ENCODE assay signal across 19 cellular contexts in the genomic region with DNA sequence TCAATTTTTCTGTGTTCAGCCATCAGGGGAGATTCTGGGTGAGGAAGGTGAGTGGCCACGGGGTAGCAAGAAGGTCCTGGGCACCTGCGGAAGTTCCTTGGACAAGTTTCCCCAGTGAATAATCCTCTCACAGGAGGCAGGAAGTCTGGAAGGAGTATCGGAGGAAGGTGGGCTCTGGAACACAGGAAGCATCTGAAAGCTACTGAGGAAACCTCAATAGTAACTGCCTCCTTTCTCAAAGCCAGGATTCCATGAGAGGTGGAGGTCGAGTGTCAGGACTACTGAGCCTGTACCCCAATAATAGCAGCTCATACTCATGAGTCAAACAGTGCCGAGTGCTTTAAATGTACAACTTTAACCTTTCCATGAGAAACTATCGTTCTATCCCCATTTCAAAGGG.
A peak's percentile ranks its signal among the peaks of the same experiment; 100 is the strongest.
DNase-seq lines count a peak whose midpoint lies in the region; ATAC-seq and TF ChIP-seq lines count a peak whose summit lies in the region.
"Had no signal": no experiment of that assay in that cellular context is flagged by ENCODE, and none has a peak within 500 bp of the region (broad histone marks: within the 10 kb centered on the region; RNA-seq: fewer than 3 reads in every experiment).

No MANE protein-coding gene starts in this region.

- 96% methylated on average over 6 of the region's 6 CpGs for WGBS in mesenchymal stem cell

- peaks cover 36 to 66% (median 52%) of the 10 kb centered on the region in 11 experiments; a peak in 21 of 22 replicates for H3K36me3 ChIP-seq in BLaER1 treated with 17β-estradiol and CSF1 and Interleukin-3, amounts not matched to agents 10 nM and 100 nM
- no peaks in the 10 kb centered on the region for H3K36me3 ChIP-seq in CD8-positive, alpha-beta T cell (ENCODE audit: insufficient read depth, low read length)
- H3K36me3 ChIP-seq in mesenchymal stem cell (ENCODE audit: control insufficient read depth in 1 of 2, insufficient read depth in 2 of 2, low read depth in 1 of 2, low read length in 2 of 2), result peaks cover 30 to 55% of the 10 kb centered on the region in 2 experiments

- peak overlapping the region; percentile 20 for H4K8ac ChIP-seq in mesenchymal stem cell (ENCODE audit: low read length)

- ATAC-seq in CD8-positive, alpha-beta T cell, result no peak
- ATAC-seq in activated naive CD4-positive, alpha-beta T cell treated with anti-CD3 and anti-CD28 coated beads, Interleukin-2, amount 50 U/mL, for 72 hours, result no peak

- peaks cover 21 to 29% (median 25%) of the 10 kb centered on the region in 11 experiments; a peak in 21 of 22 replicates for H3K9me3 ChIP-seq in BLaER1 treated with 17β-estradiol and CSF1 and Interleukin-3, amounts not matched to agents 10 nM and 100 nM (replicated peaks in 1 of 11)
- no peaks in the 10 kb centered on the region for H3K9me3 ChIP-seq in CD8-positive, alpha-beta T cell (ENCODE audit: low read length)
- H3K9me3 ChIP-seq in mesenchymal stem cell (ENCODE audit: control insufficient read depth, low read length), result no peaks in the 10 kb centered on the region
- H3K9me3 ChIP-seq: lower lobe of right lung, testis had no signal

- peak overlapping the region in 4 of 11 experiments; percentile 27 to 69 (median 52); a peak in 4 of 22 replicates for H3K27ac ChIP-seq in BLaER1 treated with 17β-estradiol and CSF1 and Interleukin-3, amounts not matched to agents 10 nM and 100 nM
- no peak overlapping the region for H3K27ac ChIP-seq in CD8-positive, alpha-beta T cell (ENCODE audit: low read depth, low read length)
- H3K27ac ChIP-seq in mesenchymal stem cell (ENCODE audit: low read length, poor library complexity, severe bottlenecking), result no peak overlapping the region
- H3K27ac ChIP-seq: lower lobe of right lung, SK-N-MC, testis had no signal

- no peak overlapping the region for H3K23ac ChIP-seq in mesenchymal stem cell (ENCODE audit: low read length in 2 of 2)

- no peak overlapping the region for H3K14ac ChIP-seq in mesenchymal stem cell (ENCODE audit: low read length in 2 of 2)

- H3K9ac ChIP-seq in BLaER1 treated with 17β-estradiol and CSF1 and Interleukin-3, amounts not matched to agents 10 nM and 100 nM, result no peak overlapping the region
- H3K9ac ChIP-seq in mesenchymal stem cell (ENCODE audit: low read length), result no peak overlapping the region

- no peak overlapping the region for H3K4ac ChIP-seq in mesenchymal stem cell (ENCODE audit: low read depth in 1 of 2, low read length in 2 of 2)

- no peak overlapping the region for H3K4me3 Mint-ChIP-seq in CD8-positive, alpha-beta T cell

- CTCF ChIA-PET in CD8-positive, alpha-beta T cell (lab: Charles Lee), result interaction anchor here (0.8 to 1.5 kb wide), 2 partner anchors 56 to 86 kb away, joined by 3 to 5 read pairs; no protein-coding TSS in a partner anchor

- peak overlapping the region; percentile 81 to 94 (median 88) for H3K4me2 ChIP-seq in BLaER1 treated with 17β-estradiol and CSF1 and Interleukin-3, amounts not matched to agents 10 nM and 100 nM
- H3K4me2 ChIP-seq in mesenchymal stem cell (ENCODE audit: low read length, poor library complexity, severe bottlenecking), result no peak overlapping the region
- H3K4me2 ChIP-seq: smooth muscle cell had no signal

- H3K36me3 Mint-ChIP-seq in CD8-positive, alpha-beta T cell, result peaks cover 52% of the 10 kb centered on the region
- peaks cover 67 to 92% of the 10 kb centered on the region in 2 donors for H3K36me3 Mint-ChIP-seq in activated naive CD4-positive, alpha-beta T cell treated with anti-CD3 and anti-CD28 coated beads, Interleukin-2, amount 50 U/mL, for 72 hours

- H3K9me3 Mint-ChIP-seq in CD8-positive, alpha-beta T cell, result no peaks in the 10 kb centered on the region
- H3K9me3 Mint-ChIP-seq in activated naive CD4-positive, alpha-beta T cell treated with anti-CD3 and anti-CD28 coated beads, Interleukin-2, amount 50 U/mL, for 72 hours, result peaks cover 2 to 13% of the 10 kb centered on the region in 2 donors

- no peak overlapping the region for H2BK12ac ChIP-seq in mesenchymal stem cell (ENCODE audit: low read length in 2 of 2)

- H3K4me1 Mint-ChIP-seq in CD8-positive, alpha-beta T cell (ENCODE audit: low read depth), result peaks cover 97% of the 10 kb centered on the region

- H3K79me1 ChIP-seq in mesenchymal stem cell (replicated peaks; ENCODE audit: low read length, poor library complexity, severe bottlenecking), result peaks cover 57% of the 10 kb centered on the region

- no peak overlapping the region for H2AFZ ChIP-seq in mesenchymal stem cell (ENCODE audit: low read depth, low read length)

- POLR2A ChIA-PET in CD8-positive, alpha-beta T cell (lab: Charles Lee), result no interaction called here

- H3K27me3 ChIP-seq in BLaER1 treated with 17β-estradiol and CSF1 and Interleukin-3, amounts not matched to agents 10 nM and 100 nM, result no peaks in the 10 kb centered on the region
- no peaks in the 10 kb centered on the region for H3K27me3 ChIP-seq in CD8-positive, alpha-beta T cell (ENCODE audit: insufficient read depth, low read length)
- no peaks in the 10 kb centered on the region for H3K27me3 ChIP-seq in mesenchymal stem cell (ENCODE audit: control insufficient read depth in 1 of 2, insufficient read depth in 1 of 2, low read length in 2 of 2)
- H3K27me3 ChIP-seq: testis had no signal

- H4K20me1 ChIP-seq in BLaER1 treated with 17β-estradiol and CSF1 and Interleukin-3, amounts not matched to agents 10 nM and 100 nM, result peaks cover 0 to 72% (median 51%) of the 10 kb centered on the region in 11 experiments; a peak in 17 of 22 replicates

- H3K4me1 ChIP-seq in BLaER1 treated with 17β-estradiol and CSF1 and Interleukin-3, amounts not matched to agents 10 nM and 100 nM, result peaks cover 84 to 100% (median 94%) of the 10 kb centered on the region in 10 experiments
- peaks cover 55% of the 10 kb centered on the region for H3K4me1 ChIP-seq in CD8-positive, alpha-beta T cell (ENCODE audit: insufficient read depth, low read length)
- H3K4me1 ChIP-seq in mesenchymal stem cell (ENCODE audit: control insufficient read depth, insufficient read depth, low read depth, low read length), result peaks cover 11% of the 10 kb centered on the region

- no peak overlapping the region for H2BK15ac ChIP-seq in mesenchymal stem cell (ENCODE audit: low read depth, poor library complexity, severe bottlenecking)

- H3K27ac Mint-ChIP-seq in CD8-positive, alpha-beta T cell, result peak overlapping the region; percentile 60
- H3K27ac Mint-ChIP-seq in activated naive CD4-positive, alpha-beta T cell treated with anti-CD3 and anti-CD28 coated beads, Interleukin-2, amount 50 U/mL, for 72 hours, result peak overlapping the region; percentile 93 to 98

- no peak for TF ChIP-seq CTCF in CD8-positive, alpha-beta T cell (IDR thresholded peaks at IDR 0.05)

- H2BK120ac ChIP-seq in mesenchymal stem cell (ENCODE audit: low read depth, low read length), result no peak overlapping the region

- no peak overlapping the region for H2AK5ac ChIP-seq in mesenchymal stem cell (ENCODE audit: low read length, severe bottlenecking)

- H3K4me3 ChIP-seq in BLaER1 treated with 17β-estradiol and CSF1 and Interleukin-3, amounts not matched to agents 10 nM and 100 nM, result no peak overlapping the region
- no peak overlapping the region for H3K4me3 ChIP-seq in CD8-positive, alpha-beta T cell (ENCODE audit: low read depth, low read length)
- no peak overlapping the region for H3K4me3 ChIP-seq in mesenchymal stem cell (ENCODE audit: insufficient read depth in 1 of 2, low read depth in 1 of 2, low read length in 2 of 2)
- H3K4me3 ChIP-seq: lower lobe of right lung, SK-N-MC, smooth muscle cell, testis had no signal

- H2BK5ac ChIP-seq in mesenchymal stem cell (ENCODE audit: low read depth, low read length, poor library complexity, severe bottlenecking), result no peak overlapping the region

- no peak for DNase-seq in CD8-positive, alpha-beta T cell
- no peak for DNase-seq in activated naive CD4-positive, alpha-beta T cell treated with anti-CD3 and anti-CD28 coated beads, Interleukin-2, amount 50 U/mL, for 72 hours (ENCODE audit: low spot score in 2 of 2)
- no peak for DNase-seq in mesenchymal stem cell
- no peak for DNase-seq in DMS 273 treated with DMSO at 0.1 percent for 48 hours (lab: John Stamatoyannopoulos, UW)
- no peak for DNase-seq in activated gamma-delta T cell treated with Interleukin-2 at 50 U/mL for 16 hours
- DNase-seq in medulla oblongata (ENCODE audit: extremely low spot score), result no peak
- DNase-seq: activated CD4-positive, alpha-beta T cell treated with anti-CD3 and anti-CD28 coated beads for 4 hours; amygdala; central memory CD4-positive, alpha-beta T cell; effector CD8-positive, alpha-beta T cell; head of caudate nucleus; lower lobe of right lung; NCI-H1105; posterior cingulate gyrus; stimulated activated CD4-positive, alpha-beta T cell treated with anti-CD3 and anti-CD28 coated beads, Interleukin-4, amount 100 ng/mL, for 24 hours; testis had no signal

- no peak overlapping the region for H3K18ac ChIP-seq in mesenchymal stem cell (ENCODE audit: low read depth in 1 of 2, low read length in 2 of 2)

- no peaks in the 10 kb centered on the region for H3K27me3 Mint-ChIP-seq in CD8-positive, alpha-beta T cell (ENCODE audit: low read depth)

- intact Hi-C loops in CD8-positive, alpha-beta T cell (cut with DNase I, micrococcal nuclease), result loop anchor here (2.0 to 5.0 kb wide), 5 partner anchors 39 to 135 kb away; no protein-coding TSS in a partner anchor

- no peak overlapping the region for H4K91ac ChIP-seq in mesenchymal stem cell (ENCODE audit: low read length)
